9 cellular contexts compared by ENCODE assay signal in the genomic region with DNA sequence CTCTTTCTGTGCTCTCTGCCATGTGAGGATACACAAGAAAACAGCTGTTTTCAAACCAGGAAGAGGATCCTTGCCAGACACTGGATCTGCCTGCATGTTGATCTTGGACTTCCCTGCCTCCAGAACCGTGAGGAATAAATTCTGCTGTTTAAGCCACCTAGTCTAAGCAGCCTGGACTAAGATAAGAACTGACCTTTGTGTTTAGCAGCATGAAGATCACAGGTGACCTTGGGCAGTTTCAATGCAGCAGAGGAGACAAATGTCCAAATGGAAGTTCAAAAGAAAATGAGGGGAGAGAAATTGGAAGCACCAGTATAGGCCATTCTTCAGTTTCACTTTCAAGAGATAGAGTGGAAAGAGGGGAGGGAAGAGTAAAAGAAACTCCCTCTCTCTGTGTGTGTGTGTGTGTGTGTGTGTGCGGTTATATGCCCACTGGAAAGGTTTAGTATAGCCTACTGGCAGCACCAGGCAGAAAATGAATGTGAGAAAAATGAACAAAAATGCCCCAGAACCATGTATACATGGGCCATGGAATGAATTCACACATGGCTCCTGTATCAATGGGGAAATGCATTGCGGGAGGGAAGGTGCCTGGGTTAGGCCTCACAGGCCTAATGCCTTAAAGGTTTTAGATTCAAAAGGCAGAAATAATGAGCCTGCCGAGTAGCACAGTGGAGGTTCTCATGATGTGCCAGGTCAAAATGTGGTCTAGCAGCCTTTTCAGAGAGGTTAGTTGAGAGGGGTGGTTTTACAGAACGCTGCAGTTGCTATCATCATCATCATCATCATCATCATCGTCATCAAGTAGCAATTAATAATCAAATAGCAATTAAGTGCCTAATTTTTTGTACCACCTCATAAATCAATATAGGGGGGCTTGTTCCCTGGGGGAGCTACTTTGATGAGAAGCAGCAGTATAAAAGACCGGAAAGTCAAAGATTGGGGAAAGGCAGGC. TPM values are rescaled to one million over a fixed set of nuclear protein-coding genes. Genes with fewer than 3 reads are reported as not detected.
DNase-seq lines count a peak whose midpoint lies in the region; ATAC-seq, FAIRE-seq and TF ChIP-seq lines count a peak whose summit lies in the region.
"Had no signal": no experiment of that assay in that cellular context is flagged by ENCODE, and none has a peak within 500 bp of the region (broad histone marks: within the 10 kb centered on the region; RNA-seq: fewer than 3 reads in every experiment).

No MANE protein-coding gene starts in this region.

- TF ChIP-seq CTCF in AG04450 (IDR thresholded peaks at IDR 0.05; ENCODE audit: low read depth, low read length) (no peak), HFF-Myc (IDR thresholded peaks at IDR 0.05; ENCODE audit: low read depth, low read length, missing control alignments) (no peak), K562 (IDR thresholded peaks at IDR 0.05 in 2 of 3, conservative IDR thresholded peaks at IDR 0.05 in 1 of 3; ENCODE audit: insufficient read depth in 2 of 3, low read depth in 1 of 3, low read length in 3 of 3) (no peak)

- POLR2A ChIA-PET in AG04450 (lab: Yijun Ruan, JAX) (interaction anchor here (0.7 kb wide), 1 partner anchor 242 kb away, joined by 4 read pairs; no protein-coding TSS in a partner anchor), K562 (lab: Yijun Ruan, JAX) (interaction anchor here (1.1 kb wide), 1 partner anchor 20 kb away, joined by 3 read pairs; no protein-coding TSS in a partner anchor)

- H3K9me3 Mint-ChIP-seq in activated naive CD4-positive, alpha-beta T cell treated with anti-CD3 and anti-CD28 coated beads, Interleukin-2, amount 50 U/mL, for 72 hours = no peaks in the 10 kb centered on the region
- H3K9me3 Mint-ChIP-seq: HFFc6 had no signal

- TF ChIP-seq POLR2A in K562 (conservative IDR thresholded peaks at IDR 0.05) = no peak

- in situ Hi-C loops in K562 (cut with MboI) = no loop called here

- H3K27me3 ChIP-seq in AG04450 (ENCODE audit: control insufficient read depth, insufficient read depth, low read length) (peaks cover 5% of the 10 kb centered on the region), K562 (ENCODE audit: control insufficient read depth in 2 of 2, insufficient read depth in 2 of 2, low read length in 2 of 2) (no peaks in the 10 kb centered on the region), mucosa of rectum (ENCODE audit: control insufficient read depth in 2 of 2, insufficient read depth in 2 of 2, low read length in 2 of 2) (no peaks in the 10 kb centered on the region)

- DNase-seq in AG04450 (ENCODE audit: low read depth, low spot score) (no peak), HFF-Myc (ENCODE audit: extremely low read depth, low read depth) (no peak), K562 (ENCODE audit: extremely low read depth in 1 of 4, low spot score in 3 of 4) (no peak), HuH-7.5 (ENCODE audit: low spot score) (no peak), germinal center (ENCODE audit: low spot score) (no peak)
- DNase-seq in activated naive CD4-positive, alpha-beta T cell treated with anti-CD3 and anti-CD28 coated beads, Interleukin-2, amount 50 U/mL, for 72 hours (ENCODE audit: low spot score in 2 of 2) = no peak

- no peak for TF ChIP-seq RAD21 in K562 (CRISPR knock-in tag; conservative IDR thresholded peaks at IDR 0.05 in 1 of 2, IDR thresholded peaks at IDR 0.05 in 1 of 2)

- H3K79me2 ChIP-seq in K562 (ENCODE audit: control insufficient read depth, insufficient read depth, low read length) = peaks cover 38% of the 10 kb centered on the region

- H3K9ac ChIP-seq in K562 (ENCODE audit: insufficient read depth in 1 of 2, low read depth in 2 of 2, low read length in 2 of 2) (peak overlapping the region in 1 of 2 experiments; percentile 94; a peak in 1 of 4 replicates), mucosa of rectum (ENCODE audit: low read depth in 1 of 2, low read length in 2 of 2) (peak overlapping the region in 1 of 2 donors; percentile 85)

- no peaks in the 10 kb centered on the region for H3K36me3 ChIP-seq in K562 (ENCODE audit: control insufficient read depth, insufficient read depth, low read length)
- no peaks in the 10 kb centered on the region for H3K36me3 ChIP-seq in mucosa of rectum (ENCODE audit: control insufficient read depth in 2 of 2, insufficient read depth in 2 of 2, low read length in 2 of 2)

- intact Hi-C loops in K562 (cut with micrococcal nuclease) = no loop called here

- H3K4me2 ChIP-seq in K562 (ENCODE audit: insufficient read depth, low read length) = peak overlapping the region; percentile 89

- H3K36me3 Mint-ChIP-seq in activated naive CD4-positive, alpha-beta T cell treated with anti-CD3 and anti-CD28 coated beads, Interleukin-2, amount 50 U/mL, for 72 hours = peaks cover 6 to 7% of the 10 kb centered on the region in 2 donors

- no peak for TF ChIP-seq EP300 in K562 (IDR thresholded peaks at IDR 0.05; ENCODE audit: low read length)

- H3K27ac Mint-ChIP-seq in activated naive CD4-positive, alpha-beta T cell treated with anti-CD3 and anti-CD28 coated beads, Interleukin-2, amount 50 U/mL, for 72 hours = no peak overlapping the region

- H3K9me1 ChIP-seq in K562 (ENCODE audit: control insufficient read depth, insufficient read depth, low read length) = no peaks in the 10 kb centered on the region

- CTCF ChIA-PET in AG04450 (lab: Charles Lee) = no interaction called here
- CTCF ChIA-PET in K562 (lab: Yijun Ruan, JAX; ENCODE audit: low intra/inter-chr PET ratio) = no interaction called here

- TSS peak; percentile 57 for BruUV-seq in K562 (replicated peaks; lab: Mats Ljungman, UMichigan)

- 62% methylated on average over 7 of the region's 7 CpGs for WGBS in K562 (ENCODE audit: insufficient coverage, low coverage, missing lambda C conversion rate)

- ATAC-seq in K562 (no peak), GM19351 (IDR thresholded peaks at IDR 0.05; ENCODE audit: unreplicated experiment) (no peak)
- no peak for ATAC-seq in activated naive CD4-positive, alpha-beta T cell treated with anti-CD3 and anti-CD28 coated beads, Interleukin-2, amount 50 U/mL, for 72 hours

- peaks cover 10 to 19% of the 10 kb centered on the region in 2 experiments; a peak in 3 of 5 replicates for H3K4me1 ChIP-seq in K562 (replicated peaks in 1 of 2; ENCODE audit: control insufficient read depth in 2 of 2, insufficient read depth in 2 of 2, low read length in 2 of 2)
- peaks cover 0 to 12% of the 10 kb centered on the region in 2 donors for H3K4me1 ChIP-seq in mucosa of rectum (ENCODE audit: control insufficient read depth in 2 of 2, insufficient read depth in 2 of 2, low read length in 2 of 2)

- no peaks in the 10 kb centered on the region for H4K20me1 ChIP-seq in K562 (replicated peaks; ENCODE audit: control insufficient read depth, insufficient read depth, low read length)

- H3K27ac ChIP-seq in AG04450 (ENCODE audit: low read depth, low read length) = no peak overlapping the region
- peak overlapping the region; percentile 84; the same call in 1 of the 3 replicates for H3K27ac ChIP-seq in K562 (ENCODE audit: extremely low read depth, low read depth, low read length)
- peak overlapping the region in 1 of 2 donors; percentile 92 for H3K27ac ChIP-seq in mucosa of rectum (ENCODE audit: low read depth in 2 of 2, low read length in 2 of 2)

- H2AFZ ChIP-seq in K562 (ENCODE audit: low read depth, low read length) = peak overlapping the region; percentile 97

- peak overlapping the region; percentile 75 for H3K4me3 ChIP-seq in AG04450 (ENCODE audit: low read depth, low read length)
- H3K4me3 ChIP-seq in HFF-Myc (replicated peaks; ENCODE audit: low read depth, low read length) = peak overlapping the region; percentile 79
- no peak overlapping the region for H3K4me3 ChIP-seq in K562
- peak overlapping the region; percentile 78 to 83 for H3K4me3 ChIP-seq in mucosa of rectum (ENCODE audit: low read length in 2 of 2)

- H3K9me3 ChIP-seq in AG04450 (ENCODE audit: control insufficient read depth, insufficient read depth, low read length) = no peaks in the 10 kb centered on the region; the same call in none of the 2 replicates
- H3K9me3 ChIP-seq in K562 (replicated peaks; ENCODE audit: control insufficient read depth, insufficient read depth, low read depth, low read length) = no peaks in the 10 kb centered on the region
- no peaks in the 10 kb centered on the region for H3K9me3 ChIP-seq in mucosa of rectum (ENCODE audit: control insufficient read depth in 2 of 2, low read length in 2 of 2)

- peak; percentile 42 for FAIRE-seq in K562 (lab: Jason Lieb, UNC)

TF ChIP-seq in K562, 482 proteins besides CTCF, POLR2A, EP300 and RAD21 (continues in another document):
- 0 out of 2 replicates have a peak, but pooled peaks have one; percentile 37 for TF ChIP-seq ZNF583 (CRISPR knock-in tag; IDR thresholded peaks at IDR 0.05)
- TF ChIP-seq SPI1 (IDR thresholded peaks at IDR 0.05; ENCODE audit: borderline replicate concordance, low read depth, low read length) = no peak
- TF ChIP-seq FOXP1 (CRISPR knock-in tag; IDR thresholded peaks at IDR 0.05) = 0 out of 2 replicates have a peak, but pooled peaks have one; percentile 0
- TF ChIP-seq ZNF217 (CRISPR knock-in tag; IDR thresholded peaks at IDR 0.05) = 0 out of 2 replicates have a peak, but pooled peaks have one; percentile 42
- peak; percentile 10 for TF ChIP-seq DACH1 (IDR thresholded peaks at IDR 0.05; ENCODE audit: partially characterized antibody)
- TF ChIP-seq NR2C2 (CRISPR knock-in tag; IDR thresholded peaks at IDR 0.05) = no peak
- TF ChIP-seq NR2C2 (tag; IDR thresholded peaks at IDR 0.05) = no peak

RNA-seq across cellular contexts. Expression of a gene that starts 1.1 kb away (rescaled TPM):
- polyA plus RNA-seq in AG04450 (2011; rRNA removed) = 5.4 and 6.2 TPM in 2 replicates
- polyA minus RNA-seq in AG04450 (2011; rRNA and poly(A)+ RNA removed) = 4.9 and 7.2 TPM in 2 replicates
- total RNA-seq in K562 (2011; cell fraction: chromatin; rRNA removed; ENCODE audit: low replicate concordance) = 2.8 and 5.7 TPM in 2 replicates
- 2.3 and 2.9 TPM in 2 replicates for total RNA-seq in K562 (2011; cell fraction: nucleolus; rRNA removed)
- total RNA-seq in K562 (2011; cell fraction: nucleoplasm; rRNA removed) = 4.5 and 7.3 TPM in 2 replicates
- total RNA-seq in K562 (2014; rRNA removed) = 11.4 and 12.1 TPM in 2 replicates
- 13.6 and 14.5 TPM in 2 replicates for total RNA-seq in K562 (2014; rRNA removed; fragmentation: Illumina TruSeq; extraction: Trizol)
- 12.4 and 12.8 TPM in 2 replicates for total RNA-seq in K562 (2015; rRNA removed; fragmentation: Illumina TruSeq; extraction: Trizol)
- 11.5 and 11.8 TPM in 2 replicates for total RNA-seq in K562 (2021)
- polyA plus RNA-seq in K562 (2011; rRNA removed) = 1.9 and 6.8 TPM in 2 replicates
- polyA plus RNA-seq in K562 (2011; cell fraction: cytosol; rRNA removed) = 0.61 and 4.4 TPM in 2 replicates
- polyA plus RNA-seq in K562 (2011; cell fraction: nucleus; rRNA removed) = 1.4 and 5.3 TPM in 2 replicates
- 7.8 and 8.4 TPM in 2 replicates for polyA plus RNA-seq in K562 (2012)
- 10.9 and 13.4 TPM in 2 replicates for polyA plus RNA-seq in K562 (2014; fragmentation: Illumina TruSeq; extraction: Trizol)
- 1 to 10 TPM; 1.6 to 2.3 TPM for polyA plus RNA-seq in K562 (2014; fragmentation: Nextera tagmentation; extraction: Ambion mirVana)
- polyA plus RNA-seq in K562 (2014; rRNA removed) = 6.0 and 6.5 TPM in 2 replicates
- polyA minus RNA-seq in K562 (2011; rRNA and poly(A)+ RNA removed) = 4.6 and 16.3 TPM in 2 replicates
- polyA minus RNA-seq in K562 (2011; cell fraction: cytosol; rRNA and poly(A)+ RNA removed) = 2.9 and 8.6 TPM in 2 replicates
- 2.2 and 12.4 TPM in 2 replicates for polyA minus RNA-seq in K562 (2011; cell fraction: nucleus; rRNA and poly(A)+ RNA removed)
- total RNA-seq in activated naive CD4-positive, alpha-beta T cell treated with anti-CD3 and anti-CD28 coated beads, Interleukin-2, amount 50 U/mL, for 72 hours = 10 to 100 TPM; 11.0 to 15.0 TPM
